ENCODE assay signal across 18 cellular contexts in genomic region chr7:131835141-131835540, GRCh38.
"Had no signal": no experiment of that assay in that cellular context is flagged by ENCODE, and none has a peak within 500 bp of the region (broad histone marks: within the 10 kb centered on the region; RNA-seq: fewer than 3 reads in every experiment).

No MANE protein-coding gene starts in this region.

- H3K27ac ChIP-seq: coronary artery, foreskin keratinocyte, heart right ventricle, pancreas had no signal

- H3K27ac Mint-ChIP-seq: endodermal cell; naive thymus-derived CD4-positive, alpha-beta T cell; progenitor cell of endocrine pancreas had no signal

- H3K4me1 ChIP-seq: foreskin keratinocyte, pancreas had no signal

- H3K9me3 Mint-ChIP-seq: endodermal cell; naive thymus-derived CD4-positive, alpha-beta T cell; neural crest cell had no signal

- H3K36me3 Mint-ChIP-seq: naive thymus-derived CD4-positive, alpha-beta T cell had no signal

- H3K36me3 ChIP-seq: heart right ventricle, pancreas had no signal

- H3K4me3 ChIP-seq: coronary artery, heart right ventricle, pancreas, smooth muscle cell had no signal

- H3K9me3 ChIP-seq: heart right ventricle, pancreas had no signal

- H3K4me3 Mint-ChIP-seq: endodermal cell; naive thymus-derived CD4-positive, alpha-beta T cell; neural crest cell had no signal

- DNase-seq: effector CD4-positive, alpha-beta T cell; endodermal cell; erythroblast; foreskin keratinocyte; heart right ventricle; hypothalamus; kidney glomerular epithelial cell; naive thymus-derived CD4-positive, alpha-beta T cell; occipital lobe; pancreas; right cardiac atrium; stimulated activated CD4-positive, alpha-beta T cell treated with anti-CD3 and anti-CD28 coated beads, Interleukin-2, amount 100 ng/mL, for 48 hours; stimulated activated naive CD4-positive, alpha-beta T cell treated with Interleukin-2 at 50 U/mL for 16 hours; trophoblast cell had no signal

- ATAC-seq: foreskin keratinocyte; heart right ventricle; naive thymus-derived CD4-positive, alpha-beta T cell; pancreas; right cardiac atrium had no signal

- H3K4me2 ChIP-seq: smooth muscle cell had no signal

- H3K27me3 ChIP-seq: pancreas had no signal
